In the genomic region with DNA sequence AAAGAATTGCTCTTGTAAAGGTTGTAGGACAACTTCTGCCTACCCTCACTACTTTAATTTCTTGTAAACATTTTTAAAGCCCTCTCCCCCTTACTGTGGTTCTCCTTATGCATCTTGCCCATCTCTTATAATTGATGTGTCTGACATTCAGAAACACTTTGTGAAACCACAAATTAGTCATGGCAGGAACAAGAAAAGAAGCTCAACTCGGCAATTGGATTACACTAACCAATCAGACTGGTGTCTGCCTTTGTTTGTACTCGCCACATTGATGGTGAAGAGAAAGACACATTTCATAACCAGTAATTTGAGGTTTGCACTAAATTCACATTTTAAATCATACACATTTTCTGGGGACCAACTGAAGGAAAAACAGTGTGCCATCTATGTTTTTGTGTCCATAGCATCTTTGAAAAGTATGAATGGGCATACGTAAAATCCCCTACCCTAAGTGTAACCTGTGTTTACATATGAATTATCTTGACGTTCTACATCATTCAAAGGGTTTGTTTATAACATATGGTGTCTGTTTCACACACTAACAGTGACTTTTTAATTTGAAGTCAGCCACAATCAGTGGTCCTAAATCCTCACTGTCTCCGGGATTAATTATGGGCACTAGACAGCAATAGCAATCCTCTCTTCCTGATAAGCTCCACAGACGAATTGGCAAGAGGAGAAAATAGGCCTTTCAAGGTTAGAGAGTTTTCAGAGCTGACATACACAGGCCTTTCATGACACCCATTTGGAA, we compare ENCODE assay signal across 1 cellular context.
TF ChIP-seq lines count a peak whose summit lies in the region.

No MANE protein-coding gene starts in this region.

TF ChIP-seq in HEK293, 187 proteins besides CTCF, POLR2A, EP300 and RAD21 (continued from another document and continues in another):
- TF ChIP-seq, protein P1, sequence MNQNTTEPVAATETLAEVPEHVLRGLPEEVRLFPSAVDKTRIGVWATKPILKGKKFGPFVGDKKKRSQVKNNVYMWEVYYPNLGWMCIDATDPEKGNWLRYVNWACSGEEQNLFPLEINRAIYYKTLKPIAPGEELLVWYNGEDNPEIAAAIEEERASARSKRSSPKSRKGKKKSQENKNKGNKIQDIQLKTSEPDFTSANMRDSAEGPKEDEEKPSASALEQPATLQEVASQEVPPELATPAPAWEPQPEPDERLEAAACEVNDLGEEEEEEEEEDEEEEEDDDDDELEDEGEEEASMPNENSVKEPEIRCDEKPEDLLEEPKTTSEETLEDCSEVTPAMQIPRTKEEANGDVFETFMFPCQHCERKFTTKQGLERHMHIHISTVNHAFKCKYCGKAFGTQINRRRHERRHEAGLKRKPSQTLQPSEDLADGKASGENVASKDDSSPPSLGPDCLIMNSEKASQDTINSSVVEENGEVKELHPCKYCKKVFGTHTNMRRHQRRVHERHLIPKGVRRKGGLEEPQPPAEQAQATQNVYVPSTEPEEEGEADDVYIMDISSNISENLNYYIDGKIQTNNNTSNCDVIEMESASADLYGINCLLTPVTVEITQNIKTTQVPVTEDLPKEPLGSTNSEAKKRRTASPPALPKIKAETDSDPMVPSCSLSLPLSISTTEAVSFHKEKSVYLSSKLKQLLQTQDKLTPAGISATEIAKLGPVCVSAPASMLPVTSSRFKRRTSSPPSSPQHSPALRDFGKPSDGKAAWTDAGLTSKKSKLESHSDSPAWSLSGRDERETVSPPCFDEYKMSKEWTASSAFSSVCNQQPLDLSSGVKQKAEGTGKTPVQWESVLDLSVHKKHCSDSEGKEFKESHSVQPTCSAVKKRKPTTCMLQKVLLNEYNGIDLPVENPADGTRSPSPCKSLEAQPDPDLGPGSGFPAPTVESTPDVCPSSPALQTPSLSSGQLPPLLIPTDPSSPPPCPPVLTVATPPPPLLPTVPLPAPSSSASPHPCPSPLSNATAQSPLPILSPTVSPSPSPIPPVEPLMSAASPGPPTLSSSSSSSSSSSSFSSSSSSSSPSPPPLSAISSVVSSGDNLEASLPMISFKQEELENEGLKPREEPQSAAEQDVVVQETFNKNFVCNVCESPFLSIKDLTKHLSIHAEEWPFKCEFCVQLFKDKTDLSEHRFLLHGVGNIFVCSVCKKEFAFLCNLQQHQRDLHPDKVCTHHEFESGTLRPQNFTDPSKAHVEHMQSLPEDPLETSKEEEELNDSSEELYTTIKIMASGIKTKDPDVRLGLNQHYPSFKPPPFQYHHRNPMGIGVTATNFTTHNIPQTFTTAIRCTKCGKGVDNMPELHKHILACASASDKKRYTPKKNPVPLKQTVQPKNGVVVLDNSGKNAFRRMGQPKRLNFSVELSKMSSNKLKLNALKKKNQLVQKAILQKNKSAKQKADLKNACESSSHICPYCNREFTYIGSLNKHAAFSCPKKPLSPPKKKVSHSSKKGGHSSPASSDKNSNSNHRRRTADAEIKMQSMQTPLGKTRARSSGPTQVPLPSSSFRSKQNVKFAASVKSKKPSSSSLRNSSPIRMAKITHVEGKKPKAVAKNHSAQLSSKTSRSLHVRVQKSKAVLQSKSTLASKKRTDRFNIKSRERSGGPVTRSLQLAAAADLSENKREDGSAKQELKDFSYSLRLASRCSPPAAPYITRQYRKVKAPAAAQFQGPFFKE (tag by site-specific recombination; IDR thresholded peaks at IDR 0.05; ENCODE audit: borderline replicate concordance): no peak
- TF ChIP-seq SP7 (tag by site-specific recombination; IDR thresholded peaks at IDR 0.05) (peak; percentile 94), GFI1B (tag by site-specific recombination; IDR thresholded peaks at IDR 0.05) (no peak), HOXD13 (CRISPR knock-in tag; IDR thresholded peaks at IDR 0.05; ENCODE audit: borderline replicate concordance) (no peak), KLF9 (tag by site-specific recombination; IDR thresholded peaks at IDR 0.05; ENCODE audit: low read depth) (no peak), ZBTB11 (tag by site-specific recombination; conservative IDR thresholded peaks at IDR 0.05; ENCODE audit: low read depth) (no peak), ZNF791 (tag by site-specific recombination; IDR thresholded peaks at IDR 0.05) (no peak), ZNF670 (tag by site-specific recombination; IDR thresholded peaks at IDR 0.05; ENCODE audit: low read depth) (no peak), KLF8 (tag by site-specific recombination; IDR thresholded peaks at IDR 0.05) (0 out of 2 replicates have a peak, but pooled peaks have one; percentile 20), ZNF837 (tag by site-specific recombination; IDR thresholded peaks at IDR 0.05) (no peak), ZNF223 (tag by site-specific recombination; IDR thresholded peaks at IDR 0.05) (no peak), ZNF76 (tag by site-specific recombination; IDR thresholded peaks at IDR 0.05; ENCODE audit: borderline replicate concordance, low read depth) (no peak), ZNF561 (tag by site-specific recombination; IDR thresholded peaks at IDR 0.05; ENCODE audit: borderline replicate concordance) (peak; percentile 44; the same call in 1 of the 2 replicates), ZNF350 (tag by site-specific recombination; IDR thresholded peaks at IDR 0.05) (peak; percentile 45; the same call in 1 of the 2 replicates), ZNF16 (tag by site-specific recombination; IDR thresholded peaks at IDR 0.05; ENCODE audit: low read depth) (no peak), MZF1 (tag by site-specific recombination; IDR thresholded peaks at IDR 0.05; ENCODE audit: borderline replicate concordance) (0 out of 2 replicates have a peak, but pooled peaks have one; percentile 29), ZFP69B (tag by site-specific recombination; IDR thresholded peaks at IDR 0.05) (no peak), ZBTB17 (tag by site-specific recombination; IDR thresholded peaks at IDR 0.05) (peak; percentile 40; the same call in 1 of the 2 replicates), ZNF548 (tag by site-specific recombination; IDR thresholded peaks at IDR 0.05) (no peak), MYNN (tag by site-specific recombination; IDR thresholded peaks at IDR 0.05; ENCODE audit: borderline replicate concordance) (no peak), GLIS2 (tag by site-specific recombination; IDR thresholded peaks at IDR 0.05) (no peak), ZNF555 (tag by site-specific recombination; conservative IDR thresholded peaks at IDR 0.05) (no peak), ZNF704 (tag by site-specific recombination; IDR thresholded peaks at IDR 0.05) (no peak), PATZ1 (tag by site-specific recombination; IDR thresholded peaks at IDR 0.05) (no peak), ZNF549 (tag by site-specific recombination; IDR thresholded peaks at IDR 0.05) (no peak), ZNF658 (tag by site-specific recombination; IDR thresholded peaks at IDR 0.05) (no peak), KLF16 (tag by site-specific recombination; IDR thresholded peaks at IDR 0.05) (no peak), ZNF274 (IDR thresholded peaks at IDR 0.05; ENCODE audit: low read length) (no peak), ZNF274 (tag by site-specific recombination; IDR thresholded peaks at IDR 0.05; ENCODE audit: borderline replicate concordance) (no peak), ZNF843 (tag by site-specific recombination; IDR thresholded peaks at IDR 0.05) (peak; percentile 50; the same call in 1 of the 2 replicates), ZBTB7A (tag by site-specific recombination; IDR thresholded peaks at IDR 0.05; ENCODE audit: low read depth) (no peak), OVOL3 (tag by site-specific recombination; IDR thresholded peaks at IDR 0.05) (0 out of 2 replicates have a peak, but pooled peaks have one; percentile 4), RBAK (tag by site-specific recombination; IDR thresholded peaks at IDR 0.05) (no peak), ZNF623 (tag by site-specific recombination; IDR thresholded peaks at IDR 0.05) (no peak), ATF2 (tag by site-specific recombination; IDR thresholded peaks at IDR 0.05; ENCODE audit: low read depth) (no peak)
- TF ChIP-seq, protein P2, sequence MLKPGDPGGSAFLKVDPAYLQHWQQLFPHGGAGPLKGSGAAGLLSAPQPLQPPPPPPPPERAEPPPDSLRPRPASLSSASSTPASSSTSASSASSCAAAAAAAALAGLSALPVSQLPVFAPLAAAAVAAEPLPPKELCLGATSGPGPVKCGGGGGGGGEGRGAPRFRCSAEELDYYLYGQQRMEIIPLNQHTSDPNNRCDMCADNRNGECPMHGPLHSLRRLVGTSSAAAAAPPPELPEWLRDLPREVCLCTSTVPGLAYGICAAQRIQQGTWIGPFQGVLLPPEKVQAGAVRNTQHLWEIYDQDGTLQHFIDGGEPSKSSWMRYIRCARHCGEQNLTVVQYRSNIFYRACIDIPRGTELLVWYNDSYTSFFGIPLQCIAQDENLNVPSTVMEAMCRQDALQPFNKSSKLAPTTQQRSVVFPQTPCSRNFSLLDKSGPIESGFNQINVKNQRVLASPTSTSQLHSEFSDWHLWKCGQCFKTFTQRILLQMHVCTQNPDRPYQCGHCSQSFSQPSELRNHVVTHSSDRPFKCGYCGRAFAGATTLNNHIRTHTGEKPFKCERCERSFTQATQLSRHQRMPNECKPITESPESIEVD (tag by site-specific recombination; IDR thresholded peaks at IDR 0.05): no peak; the same call in 1 of the 2 replicates
- TF ChIP-seq, protein P3, sequence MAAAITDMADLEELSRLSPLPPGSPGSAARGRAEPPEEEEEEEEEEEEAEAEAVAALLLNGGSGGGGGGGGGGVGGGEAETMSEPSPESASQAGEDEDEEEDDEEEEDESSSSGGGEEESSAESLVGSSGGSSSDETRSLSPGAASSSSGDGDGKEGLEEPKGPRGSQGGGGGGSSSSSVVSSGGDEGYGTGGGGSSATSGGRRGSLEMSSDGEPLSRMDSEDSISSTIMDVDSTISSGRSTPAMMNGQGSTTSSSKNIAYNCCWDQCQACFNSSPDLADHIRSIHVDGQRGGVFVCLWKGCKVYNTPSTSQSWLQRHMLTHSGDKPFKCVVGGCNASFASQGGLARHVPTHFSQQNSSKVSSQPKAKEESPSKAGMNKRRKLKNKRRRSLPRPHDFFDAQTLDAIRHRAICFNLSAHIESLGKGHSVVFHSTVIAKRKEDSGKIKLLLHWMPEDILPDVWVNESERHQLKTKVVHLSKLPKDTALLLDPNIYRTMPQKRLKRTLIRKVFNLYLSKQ (tag by site-specific recombination; IDR thresholded peaks at IDR 0.05; ENCODE audit: borderline replicate concordance): no peak
- TF ChIP-seq, protein P4, sequence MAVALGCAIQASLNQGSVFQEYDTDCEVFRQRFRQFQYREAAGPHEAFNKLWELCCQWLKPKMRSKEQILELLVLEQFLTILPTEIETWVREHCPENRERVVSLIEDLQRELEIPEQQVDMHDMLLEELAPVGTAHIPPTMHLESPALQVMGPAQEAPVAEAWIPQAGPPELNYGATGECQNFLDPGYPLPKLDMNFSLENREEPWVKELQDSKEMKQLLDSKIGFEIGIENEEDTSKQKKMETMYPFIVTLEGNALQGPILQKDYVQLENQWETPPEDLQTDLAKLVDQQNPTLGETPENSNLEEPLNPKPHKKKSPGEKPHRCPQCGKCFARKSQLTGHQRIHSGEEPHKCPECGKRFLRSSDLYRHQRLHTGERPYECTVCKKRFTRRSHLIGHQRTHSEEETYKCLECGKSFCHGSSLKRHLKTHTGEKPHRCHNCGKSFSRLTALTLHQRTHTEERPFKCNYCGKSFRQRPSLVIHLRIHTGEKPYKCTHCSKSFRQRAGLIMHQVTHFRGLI (tag by site-specific recombination; IDR thresholded peaks at IDR 0.05): peak; percentile 8; the same call in 1 of the 2 replicates
